Comparison of ENCODE assay signal across 1 cellular context in genomic region chrX:49186125-49187027, GRCh38.
TF ChIP-seq lines count a peak whose summit lies in the region.

TSS of gene PRICKLE3 (minus strand) at chrX:49186373. CDS start at chrX:49186297, 76 bp downstream.

TF ChIP-seq in HepG2, 621 proteins besides CTCF, POLR2A, EP300 and RAD21 (continued from another document and continues in another):
- no peak for TF ChIP-seq SNAI1 (CRISPR knock-in tag; IDR thresholded peaks at IDR 0.05; ENCODE audit: borderline replicate concordance)
- TF ChIP-seq MXD3 (CRISPR knock-in tag; IDR thresholded peaks at IDR 0.05) = no peak
- TF ChIP-seq, protein P1, sequence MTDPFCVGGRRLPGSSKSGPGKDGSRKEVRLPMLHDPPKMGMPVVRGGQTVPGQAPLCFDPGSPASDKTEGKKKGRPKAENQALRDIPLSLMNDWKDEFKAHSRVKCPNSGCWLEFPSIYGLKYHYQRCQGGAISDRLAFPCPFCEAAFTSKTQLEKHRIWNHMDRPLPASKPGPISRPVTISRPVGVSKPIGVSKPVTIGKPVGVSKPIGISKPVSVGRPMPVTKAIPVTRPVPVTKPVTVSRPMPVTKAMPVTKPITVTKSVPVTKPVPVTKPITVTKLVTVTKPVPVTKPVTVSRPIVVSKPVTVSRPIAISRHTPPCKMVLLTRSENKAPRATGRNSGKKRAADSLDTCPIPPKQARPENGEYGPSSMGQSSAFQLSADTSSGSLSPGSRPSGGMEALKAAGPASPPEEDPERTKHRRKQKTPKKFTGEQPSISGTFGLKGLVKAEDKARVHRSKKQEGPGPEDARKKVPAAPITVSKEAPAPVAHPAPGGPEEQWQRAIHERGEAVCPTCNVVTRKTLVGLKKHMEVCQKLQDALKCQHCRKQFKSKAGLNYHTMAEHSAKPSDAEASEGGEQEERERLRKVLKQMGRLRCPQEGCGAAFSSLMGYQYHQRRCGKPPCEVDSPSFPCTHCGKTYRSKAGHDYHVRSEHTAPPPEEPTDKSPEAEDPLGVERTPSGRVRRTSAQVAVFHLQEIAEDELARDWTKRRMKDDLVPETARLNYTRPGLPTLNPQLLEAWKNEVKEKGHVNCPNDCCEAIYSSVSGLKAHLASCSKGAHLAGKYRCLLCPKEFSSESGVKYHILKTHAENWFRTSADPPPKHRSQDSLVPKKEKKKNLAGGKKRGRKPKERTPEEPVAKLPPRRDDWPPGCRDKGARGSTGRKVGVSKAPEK (CRISPR knock-in tag; IDR thresholded peaks at IDR 0.05; ENCODE audit: borderline replicate concordance) = no peak
- TF ChIP-seq ZNF589 (CRISPR knock-in tag; conservative IDR thresholded peaks at IDR 0.05) = no peak
- TF ChIP-seq ZNF263 (CRISPR knock-in tag; IDR thresholded peaks at IDR 0.05) = no peak
- TF ChIP-seq ZNF609 (CRISPR knock-in tag; IDR thresholded peaks at IDR 0.05; ENCODE audit: borderline replicate concordance) = no peak
- TF ChIP-seq IRF2 (CRISPR knock-in tag; IDR thresholded peaks at IDR 0.05) = no peak
- TF ChIP-seq ZNF431 (CRISPR knock-in tag; IDR thresholded peaks at IDR 0.05; ENCODE audit: borderline replicate concordance, low read depth) = no peak
- no peak for TF ChIP-seq SP1 (IDR thresholded peaks at IDR 0.05)
- peak; percentile 77 for TF ChIP-seq SP1 (CRISPR knock-in tag; IDR thresholded peaks at IDR 0.05)
- TF ChIP-seq ZNF577 (CRISPR knock-in tag; IDR thresholded peaks at IDR 0.05; ENCODE audit: borderline replicate concordance, low read depth) = no peak
- no peak for TF ChIP-seq ZZZ3 (CRISPR knock-in tag; IDR thresholded peaks at IDR 0.05; ENCODE audit: borderline replicate concordance)
- TF ChIP-seq SP5 (CRISPR knock-in tag; IDR thresholded peaks at IDR 0.05; ENCODE audit: borderline replicate concordance, low read depth) = peak; percentile 71; the same call in 1 of the 2 replicates
- TF ChIP-seq KLF6 (CRISPR knock-in tag; IDR thresholded peaks at IDR 0.05) = no peak
- no peak for TF ChIP-seq MAFK (conservative IDR thresholded peaks at IDR 0.05 in 1 of 2, IDR thresholded peaks at IDR 0.05 in 1 of 2; ENCODE audit: low read length in 2 of 2)
- TF ChIP-seq ZNF451 (CRISPR knock-in tag; IDR thresholded peaks at IDR 0.05) = no peak
- TF ChIP-seq, protein P2, sequence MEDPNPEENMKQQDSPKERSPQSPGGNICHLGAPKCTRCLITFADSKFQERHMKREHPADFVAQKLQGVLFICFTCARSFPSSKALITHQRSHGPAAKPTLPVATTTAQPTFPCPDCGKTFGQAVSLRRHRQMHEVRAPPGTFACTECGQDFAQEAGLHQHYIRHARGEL (CRISPR knock-in tag; IDR thresholded peaks at IDR 0.05) = no peak
- TF ChIP-seq SIX1 (CRISPR knock-in tag; IDR thresholded peaks at IDR 0.05; ENCODE audit: borderline replicate concordance) = peak; percentile 69; the same call in 1 of the 2 replicates
- no peak for TF ChIP-seq MEIS2 (CRISPR knock-in tag; IDR thresholded peaks at IDR 0.05)
- 0 out of 2 replicates have a peak, but pooled peaks have one; percentile 43 for TF ChIP-seq ZNF792 (CRISPR knock-in tag; IDR thresholded peaks at IDR 0.05)
- no peak for TF ChIP-seq ZNF468 (CRISPR knock-in tag; IDR thresholded peaks at IDR 0.05)
- TF ChIP-seq ZNF670 (CRISPR knock-in tag; IDR thresholded peaks at IDR 0.05; ENCODE audit: borderline replicate concordance) = no peak
- TF ChIP-seq IRF1 (CRISPR knock-in tag; IDR thresholded peaks at IDR 0.05; ENCODE audit: low read depth) = no peak
- no peak for TF ChIP-seq NFYC (CRISPR knock-in tag; IDR thresholded peaks at IDR 0.05)
- TF ChIP-seq, protein P3, sequence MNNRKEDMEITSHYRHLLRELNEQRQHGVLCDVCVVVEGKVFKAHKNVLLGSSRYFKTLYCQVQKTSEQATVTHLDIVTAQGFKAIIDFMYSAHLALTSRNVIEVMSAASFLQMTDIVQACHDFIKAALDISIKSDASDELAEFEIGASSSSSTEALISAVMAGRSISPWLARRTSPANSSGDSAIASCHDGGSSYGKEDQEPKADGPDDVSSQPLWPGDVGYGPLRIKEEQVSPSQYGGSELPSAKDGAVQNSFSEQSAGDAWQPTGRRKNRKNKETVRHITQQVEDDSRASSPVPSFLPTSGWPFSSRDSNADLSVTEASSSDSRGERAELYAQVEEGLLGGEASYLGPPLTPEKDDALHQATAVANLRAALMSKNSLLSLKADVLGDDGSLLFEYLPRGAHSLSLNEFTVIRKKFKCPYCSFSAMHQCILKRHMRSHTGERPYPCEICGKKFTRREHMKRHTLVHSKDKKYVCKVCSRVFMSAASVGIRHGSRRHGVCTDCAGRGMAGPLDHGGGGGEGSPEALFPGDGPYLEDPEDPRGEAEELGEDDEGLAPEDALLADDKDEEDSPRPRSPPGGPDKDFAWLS (CRISPR knock-in tag; IDR thresholded peaks at IDR 0.05; ENCODE audit: borderline replicate concordance) = no peak
- TF ChIP-seq, protein P4, sequence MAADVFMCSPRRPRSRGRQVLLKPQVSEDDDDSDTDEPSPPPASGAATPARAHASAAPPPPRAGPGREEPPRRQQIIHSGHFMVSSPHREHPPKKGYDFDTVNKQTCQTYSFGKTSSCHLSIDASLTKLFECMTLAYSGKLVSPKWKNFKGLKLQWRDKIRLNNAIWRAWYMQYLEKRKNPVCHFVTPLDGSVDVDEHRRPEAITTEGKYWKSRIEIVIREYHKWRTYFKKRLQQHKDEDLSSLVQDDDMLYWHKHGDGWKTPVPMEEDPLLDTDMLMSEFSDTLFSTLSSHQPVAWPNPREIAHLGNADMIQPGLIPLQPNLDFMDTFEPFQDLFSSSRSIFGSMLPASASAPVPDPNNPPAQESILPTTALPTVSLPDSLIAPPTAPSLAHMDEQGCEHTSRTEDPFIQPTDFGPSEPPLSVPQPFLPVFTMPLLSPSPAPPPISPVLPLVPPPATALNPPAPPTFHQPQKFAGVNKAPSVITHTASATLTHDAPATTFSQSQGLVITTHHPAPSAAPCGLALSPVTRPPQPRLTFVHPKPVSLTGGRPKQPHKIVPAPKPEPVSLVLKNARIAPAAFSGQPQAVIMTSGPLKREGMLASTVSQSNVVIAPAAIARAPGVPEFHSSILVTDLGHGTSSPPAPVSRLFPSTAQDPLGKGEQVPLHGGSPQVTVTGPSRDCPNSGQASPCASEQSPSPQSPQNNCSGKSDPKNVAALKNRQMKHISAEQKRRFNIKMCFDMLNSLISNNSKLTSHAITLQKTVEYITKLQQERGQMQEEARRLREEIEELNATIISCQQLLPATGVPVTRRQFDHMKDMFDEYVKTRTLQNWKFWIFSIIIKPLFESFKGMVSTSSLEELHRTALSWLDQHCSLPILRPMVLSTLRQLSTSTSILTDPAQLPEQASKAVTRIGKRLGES (CRISPR knock-in tag; IDR thresholded peaks at IDR 0.05; ENCODE audit: borderline replicate concordance) = no peak
- TF ChIP-seq TBL1XR1 (IDR thresholded peaks at IDR 0.05; ENCODE audit: borderline replicate concordance, low read length, partially characterized antibody) = no peak
- TF ChIP-seq KAT8 (CRISPR knock-in tag; IDR thresholded peaks at IDR 0.05) = peak; percentile 74; the same call in 1 of the 2 replicates
- TF ChIP-seq HIC2 (CRISPR knock-in tag; IDR thresholded peaks at IDR 0.05; ENCODE audit: low read depth) = peak; percentile 90
- TF ChIP-seq HIVEP1 (CRISPR knock-in tag; IDR thresholded peaks at IDR 0.05) = 0 out of 2 replicates have a peak, but pooled peaks have one; percentile 28
- TF ChIP-seq ZNF329 (CRISPR knock-in tag; IDR thresholded peaks at IDR 0.05; ENCODE audit: low read depth) = no peak
- TF ChIP-seq GTF2F1 (IDR thresholded peaks at IDR 0.05; ENCODE audit: low read length) = no peak
- peak; percentile 39; the same call in 1 of the 2 replicates for TF ChIP-seq ZNF331 (CRISPR knock-in tag; IDR thresholded peaks at IDR 0.05)
- TF ChIP-seq ZNF598 (CRISPR knock-in tag; IDR thresholded peaks at IDR 0.05; ENCODE audit: borderline replicate concordance) = no peak; the same call in 1 of the 2 replicates
- TF ChIP-seq SPEN (CRISPR knock-in tag; IDR thresholded peaks at IDR 0.05; ENCODE audit: low read depth) = peak; percentile 69
- 0 out of 2 replicates have a peak, but pooled peaks have one; percentile 33 for TF ChIP-seq ZNF143 (CRISPR knock-in tag; IDR thresholded peaks at IDR 0.05)
- TF ChIP-seq, protein P5, sequence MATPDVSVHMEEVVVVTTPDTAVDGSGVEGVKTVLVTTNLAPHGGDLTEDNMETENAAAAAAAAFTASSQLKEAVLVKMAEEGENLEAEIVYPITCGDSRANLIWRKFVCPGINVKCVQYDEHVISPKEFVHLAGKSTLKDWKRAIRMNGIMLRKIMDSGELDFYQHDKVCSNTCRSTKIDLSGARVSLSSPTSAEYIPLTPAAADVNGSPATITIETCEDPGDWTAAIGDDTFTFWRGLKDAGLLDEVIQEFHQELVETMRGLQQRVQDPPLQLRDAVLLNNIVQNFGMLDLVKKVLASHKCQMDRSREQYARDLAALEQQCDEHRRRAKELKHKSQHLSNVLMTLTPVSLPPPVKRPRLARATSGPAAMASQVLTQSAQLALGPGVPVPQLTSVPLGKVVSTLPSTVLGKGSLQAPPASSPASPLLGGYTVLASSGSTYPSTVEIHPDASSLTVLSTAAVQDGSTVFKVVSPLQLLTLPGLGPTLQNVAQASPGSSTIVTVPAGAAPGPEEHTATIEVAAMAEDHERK (CRISPR knock-in tag; IDR thresholded peaks at IDR 0.05; ENCODE audit: low read depth) = no peak
- TF ChIP-seq ZHX1 (CRISPR knock-in tag; IDR thresholded peaks at IDR 0.05; ENCODE audit: low read depth) = no peak
- no peak for TF ChIP-seq ZNF607 (CRISPR knock-in tag; IDR thresholded peaks at IDR 0.05; ENCODE audit: borderline replicate concordance)
- no peak for TF ChIP-seq ZNF749 (CRISPR knock-in tag; IDR thresholded peaks at IDR 0.05; ENCODE audit: borderline replicate concordance)
- TF ChIP-seq ZFP90 (CRISPR knock-in tag; IDR thresholded peaks at IDR 0.05; ENCODE audit: borderline replicate concordance) = no peak
- no peak for TF ChIP-seq ZNF343 (CRISPR knock-in tag; IDR thresholded peaks at IDR 0.05)
